8 cellular contexts compared by ENCODE assay signal in the genomic region with DNA sequence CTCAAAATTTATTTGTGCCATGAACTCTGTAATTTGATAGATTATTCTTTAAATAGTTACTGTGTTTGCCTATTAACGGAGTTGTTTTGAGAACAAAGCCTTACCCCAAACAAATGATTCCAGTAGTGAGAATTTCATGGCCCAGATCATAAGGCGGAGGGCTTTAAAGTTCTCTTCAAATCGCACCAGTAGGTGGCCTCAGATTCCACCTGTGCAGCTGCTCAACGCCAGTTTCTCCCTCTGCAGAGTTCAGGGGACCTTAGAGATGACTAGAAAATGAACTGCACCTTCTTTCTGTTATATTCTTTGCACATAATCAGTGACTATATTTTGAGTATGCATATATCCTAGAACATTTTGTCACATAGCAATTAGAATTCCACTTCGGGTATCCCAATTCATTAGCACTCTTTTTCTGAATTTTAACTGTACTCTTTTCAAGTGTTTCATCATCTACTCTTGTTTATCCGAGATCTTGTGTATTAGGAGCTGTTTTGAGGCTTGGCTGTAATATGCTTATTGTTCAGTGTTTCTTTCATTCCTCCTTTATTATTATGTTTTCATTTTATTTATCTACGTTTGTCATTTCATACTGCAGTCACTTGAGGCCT.
DNase-seq lines count a peak whose midpoint lies in the region; ATAC-seq and TF ChIP-seq lines count a peak whose summit lies in the region.

No MANE protein-coding gene starts in this region.

- ATAC-seq in SK-N-SH treated with all-trans-retinoic acid at 6 μM for 48 hours = peak; percentile 84
- ATAC-seq in HG02610 (IDR thresholded peaks at IDR 0.05; ENCODE audit: unreplicated experiment) = no peak

- peaks cover 21% of the 10 kb centered on the region for H3K27me3 ChIP-seq in left ventricle myocardium inferior (ENCODE audit: low read depth)

- peak; percentile 54 for TF ChIP-seq CTCF in left ventricle myocardium inferior (IDR thresholded peaks at IDR 0.05; ENCODE audit: borderline replicate concordance)

- DNase-seq in DMS 273 (lab: John Stamatoyannopoulos, UW; ENCODE audit: unreplicated experiment) (peak; percentile 59), DMS 273 treated with DMSO at 0.1 percent for 48 hours (lab: John Stamatoyannopoulos, UW) (no peak), KBM-7 (peak; percentile 34), left ventricle myocardium inferior (no peak), middle frontal gyrus (ENCODE audit: extremely low spot score, low spot score) (no peak), NK-92 (lab: John Stamatoyannopoulos, UW; ENCODE audit: unreplicated experiment) (no peak)

- H3K9me3 ChIP-seq in left ventricle myocardium inferior (replicated peaks) = no peaks in the 10 kb centered on the region

- H3K36me3 ChIP-seq in left ventricle myocardium inferior = no peaks in the 10 kb centered on the region

- H3K4me1 ChIP-seq in left ventricle myocardium inferior = no peaks in the 10 kb centered on the region

- no peak overlapping the region for H3K4me3 ChIP-seq in left ventricle myocardium inferior

- no peak overlapping the region for H3K27ac ChIP-seq in left ventricle myocardium inferior (replicated peaks)

- intact Hi-C loops in left ventricle myocardium inferior (cut with micrococcal nuclease) = no loop called here

- in situ Hi-C loops in KBM-7 (cut with MboI; ENCODE audit: low pct_unique_long_range_greater_than_20kb, low sequenced_read_pairs) = loop anchor here (25.0 kb wide), 1 partner anchor 252 kb away; no protein-coding TSS in a partner anchor

TF ChIP-seq in SK-N-SH treated with all-trans-retinoic acid at 6 μM for 48 hours, 23 proteins besides CTCF, POLR2A, EP300 and RAD21:
- TF ChIP-seq TOX (CRISPR knock-in tag; IDR thresholded peaks at IDR 0.05; ENCODE audit: borderline replicate concordance) (no peak), ISL1 (CRISPR knock-in tag; IDR thresholded peaks at IDR 0.05) (no peak), RARB (CRISPR knock-in tag; IDR thresholded peaks at IDR 0.05) (no peak), SNAI2 (CRISPR knock-in tag; IDR thresholded peaks at IDR 0.05) (no peak), ARNTL (CRISPR knock-in tag; IDR thresholded peaks at IDR 0.05; ENCODE audit: borderline replicate concordance, low read depth) (no peak), BACH2 (CRISPR knock-in tag; IDR thresholded peaks at IDR 0.05; ENCODE audit: borderline replicate concordance) (no peak), ZNF8 (CRISPR knock-in tag; IDR thresholded peaks at IDR 0.05) (no peak), ESRRG (CRISPR knock-in tag; IDR thresholded peaks at IDR 0.05) (no peak), TCF4 (CRISPR knock-in tag; IDR thresholded peaks at IDR 0.05; ENCODE audit: borderline replicate concordance) (no peak), ZFP3 (CRISPR knock-in tag; IDR thresholded peaks at IDR 0.05) (no peak), GLIS3 (CRISPR knock-in tag; IDR thresholded peaks at IDR 0.05) (no peak), OSR1 (CRISPR knock-in tag; IDR thresholded peaks at IDR 0.05) (no peak), CSDC2 (CRISPR knock-in tag; IDR thresholded peaks at IDR 0.05) (no peak)
- TF ChIP-seq, protein P1, sequence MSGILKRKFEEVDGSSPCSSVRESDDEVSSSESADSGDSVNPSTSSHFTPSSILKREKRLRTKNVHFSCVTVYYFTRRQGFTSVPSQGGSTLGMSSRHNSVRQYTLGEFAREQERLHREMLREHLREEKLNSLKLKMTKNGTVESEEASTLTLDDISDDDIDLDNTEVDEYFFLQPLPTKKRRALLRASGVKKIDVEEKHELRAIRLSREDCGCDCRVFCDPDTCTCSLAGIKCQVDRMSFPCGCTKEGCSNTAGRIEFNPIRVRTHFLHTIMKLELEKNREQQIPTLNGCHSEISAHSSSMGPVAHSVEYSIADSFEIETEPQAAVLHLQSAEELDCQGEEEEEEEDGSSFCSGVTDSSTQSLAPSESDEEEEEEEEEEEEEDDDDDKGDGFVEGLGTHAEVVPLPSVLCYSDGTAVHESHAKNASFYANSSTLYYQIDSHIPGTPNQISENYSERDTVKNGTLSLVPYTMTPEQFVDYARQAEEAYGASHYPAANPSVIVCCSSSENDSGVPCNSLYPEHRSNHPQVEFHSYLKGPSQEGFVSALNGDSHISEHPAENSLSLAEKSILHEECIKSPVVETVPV (CRISPR knock-in tag; IDR thresholded peaks at IDR 0.05) = no peak
- TF ChIP-seq, protein P2, sequence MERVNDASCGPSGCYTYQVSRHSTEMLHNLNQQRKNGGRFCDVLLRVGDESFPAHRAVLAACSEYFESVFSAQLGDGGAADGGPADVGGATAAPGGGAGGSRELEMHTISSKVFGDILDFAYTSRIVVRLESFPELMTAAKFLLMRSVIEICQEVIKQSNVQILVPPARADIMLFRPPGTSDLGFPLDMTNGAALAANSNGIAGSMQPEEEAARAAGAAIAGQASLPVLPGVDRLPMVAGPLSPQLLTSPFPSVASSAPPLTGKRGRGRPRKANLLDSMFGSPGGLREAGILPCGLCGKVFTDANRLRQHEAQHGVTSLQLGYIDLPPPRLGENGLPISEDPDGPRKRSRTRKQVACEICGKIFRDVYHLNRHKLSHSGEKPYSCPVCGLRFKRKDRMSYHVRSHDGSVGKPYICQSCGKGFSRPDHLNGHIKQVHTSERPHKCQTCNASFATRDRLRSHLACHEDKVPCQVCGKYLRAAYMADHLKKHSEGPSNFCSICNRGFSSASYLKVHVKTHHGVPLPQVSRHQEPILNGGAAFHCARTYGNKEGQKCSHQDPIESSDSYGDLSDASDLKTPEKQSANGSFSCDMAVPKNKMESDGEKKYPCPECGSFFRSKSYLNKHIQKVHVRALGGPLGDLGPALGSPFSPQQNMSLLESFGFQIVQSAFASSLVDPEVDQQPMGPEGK (CRISPR knock-in tag; IDR thresholded peaks at IDR 0.05; ENCODE audit: borderline replicate concordance) = no peak

Comparison
In these comparisons a context has a peak if more than half of its experiments do, and no peak if none do; other contexts are left out.
1. DNase-seq: peak in DMS 273 (single experiment) and KBM-7 (single experiment); none in DMS 273 treated with DMSO at 0.1 percent for 48 hours (single experiment), left ventricle myocardium inferior (single experiment), middle frontal gyrus (single experiment) and NK-92 (single experiment).